In the genomic region with DNA sequence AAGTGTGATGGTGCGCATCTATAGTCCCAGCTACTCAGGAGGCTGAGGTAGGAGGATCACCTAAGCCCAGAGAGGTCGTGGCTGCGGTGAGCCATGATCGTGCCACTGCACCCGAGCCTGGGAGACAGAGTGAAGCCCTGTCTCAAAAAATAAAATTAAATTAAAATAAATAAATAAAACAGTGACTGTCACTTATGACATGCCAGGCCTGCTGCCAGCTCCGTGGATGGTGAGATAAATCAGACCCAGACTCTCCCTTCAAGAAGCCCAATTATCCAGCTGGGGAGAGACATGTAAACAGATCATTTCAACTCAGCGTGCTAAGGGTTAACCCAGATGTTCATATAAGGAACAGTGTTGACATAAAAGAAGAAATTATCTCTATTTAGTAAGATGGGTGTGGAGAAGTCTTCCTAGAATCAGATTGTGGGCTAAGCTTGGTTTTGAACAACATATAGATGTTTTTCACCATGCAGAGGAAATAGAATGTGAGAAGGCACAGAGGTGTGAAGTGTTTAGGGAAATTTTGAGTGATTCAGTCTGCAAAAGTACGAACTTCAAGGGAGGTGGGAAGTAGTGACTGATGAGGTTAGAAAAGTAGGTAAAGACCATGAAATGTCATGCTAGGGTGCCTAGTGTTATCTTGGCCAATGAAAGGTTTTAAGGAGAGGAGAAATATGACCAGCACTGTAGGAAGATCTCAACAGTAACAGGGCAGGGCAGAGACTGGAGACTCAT, we compare ENCODE assay signal across 13 cellular contexts. TPM values are rescaled to one million over a fixed set of nuclear protein-coding genes. Genes with fewer than 3 reads are reported as not detected.
DNase-seq lines count a peak whose midpoint lies in the region; ATAC-seq, FAIRE-seq and TF ChIP-seq lines count a peak whose summit lies in the region.
"Had no signal": no experiment of that assay in that cellular context is flagged by ENCODE, and none has a peak within 500 bp of the region (broad histone marks: within the 10 kb centered on the region; RNA-seq: fewer than 3 reads in every experiment).

No MANE protein-coding gene starts in this region.

- H2AFZ ChIP-seq in HepG2 (ENCODE audit: low read length), result no peak overlapping the region

- TF ChIP-seq RAD21 in HepG2 (CRISPR knock-in tag; IDR thresholded peaks at IDR 0.05), result no peak

- H3K4me2 ChIP-seq in HepG2 (ENCODE audit: low read depth, low read length), result no peak overlapping the region

- H3K4me1 ChIP-seq in HepG2 (ENCODE audit: insufficient read depth, low read length) (no peaks in the 10 kb centered on the region), ovary (ENCODE audit: insufficient read depth) (peaks cover 1% of the 10 kb centered on the region)
- H3K4me1 ChIP-seq: colonic mucosa, gastroesophageal sphincter had no signal

- in situ Hi-C loops in HepG2 (cut with HindIII; ENCODE audit: extremely low pct_ligation_motif_present, low pct_unique_long_range_greater_than_20kb), result no loop called here

- H3K9ac ChIP-seq in HepG2 (ENCODE audit: insufficient read depth, low read depth, low read length), result no peak overlapping the region

- FAIRE-seq in GM19239 (lab: Jason Lieb, UNC) (peak; percentile 33), HepG2 (lab: Jason Lieb, UNC) (no peak)

- WGBS in HepG2 (ENCODE audit: low lambda C conversion rate), result 98% methylated on average over 8 of the region's 8 CpGs
- whole genome bisulfite sequencing in ovary, 3 donors, result 80 to 88% (median 83%) methylated on average over 8 of the region's 8 CpGs

- intact Hi-C loops in HepG2 (cut with micrococcal nuclease; ENCODE audit: unreplicated experiment) (no loop called here), ovary (cut with DNase I) (no loop called here)

- peaks cover 55% of the 10 kb centered on the region for H3K4me1 Mint-ChIP-seq in activated T-cell treated with anti-CD3 and anti-CD28 coated beads, Interleukin-2, amount 50 U/mL, for 4 hours (ENCODE audit: low read depth)

- BruUV-seq in HepG2 (replicated peaks; lab: Mats Ljungman, UMichigan), result TSS peak; percentile 9

- peak; percentile 48 for DNase-seq in EH (ENCODE audit: low read depth)
- no peak for DNase-seq in GM19239 (ENCODE audit: insufficient read length, low spot score)
- no peak for DNase-seq in activated T-cell treated with anti-CD3 and anti-CD28 coated beads, Interleukin-2, amount 50 U/mL, for 4 hours
- no peak for DNase-seq in HepG2 (ENCODE audit: low spot score)
- no peak for DNase-seq in COR-L47 (lab: John Stamatoyannopoulos, UW)
- DNase-seq in ovary, result no peak
- no peak for DNase-seq in NCI-H345 (lab: John Stamatoyannopoulos, UW)
- DNase-seq: colonic mucosa, DMS153, right cardiac atrium had no signal

- no peak overlapping the region for H3K4me3 ChIP-seq in HepG2 (replicated peaks in 1 of 3; ENCODE audit: insufficient read depth in 1 of 3, low read depth in 2 of 3, low read length in 3 of 3)
- H3K4me3 ChIP-seq in ovary, result no peak overlapping the region
- H3K4me3 ChIP-seq: colonic mucosa, gastroesophageal sphincter, lung had no signal

- TF ChIP-seq POLR2A in HepG2 (IDR thresholded peaks at IDR 0.05; ENCODE audit: insufficient read depth in 1 of 2, low read depth in 2 of 2, low read length in 2 of 2) (no peak), ovary (IDR thresholded peaks at IDR 0.05) (no peak)

- POLR2A ChIA-PET in HepG2 (lab: Yijun Ruan, JAX), result no interaction called here

- H3K27ac ChIP-seq in HepG2 (ENCODE audit: extremely low read length, insufficient read depth, low read length) (no peak overlapping the region), ovary (no peak overlapping the region)
- H3K27ac ChIP-seq: colonic mucosa, gastroesophageal sphincter had no signal

- H3K36me3 Mint-ChIP-seq in activated T-cell treated with anti-CD3 and anti-CD28 coated beads, Interleukin-2, amount 50 U/mL, for 4 hours (ENCODE audit: insufficient read depth), result peaks cover 44% of the 10 kb centered on the region

- H3K9me3 ChIP-seq in HepG2 (ENCODE audit: low read length), result no peaks in the 10 kb centered on the region
- no peaks in the 10 kb centered on the region for H3K9me3 ChIP-seq in ovary
- H3K9me3 ChIP-seq: colonic mucosa, gastroesophageal sphincter had no signal

- no peak for TF ChIP-seq EP300 in HepG2 (IDR thresholded peaks at IDR 0.05; ENCODE audit: low read depth in 2 of 2, low read length in 2 of 2)
- no peak for TF ChIP-seq EP300 in HepG2 (CRISPR knock-in tag; IDR thresholded peaks at IDR 0.05; ENCODE audit: borderline replicate concordance)
- no peak for TF ChIP-seq EP300 in ovary (IDR thresholded peaks at IDR 0.05)

- peak; percentile 79 to 82 for ATAC-seq in activated T-cell treated with anti-CD3 and anti-CD28 coated beads, Interleukin-2, amount 50 U/mL, for 4 hours
- ATAC-seq in HepG2 (no peak), GM21717 (IDR thresholded peaks at IDR 0.05; ENCODE audit: unreplicated experiment) (no peak)
- ATAC-seq: gastroesophageal sphincter, right cardiac atrium had no signal

- peak overlapping the region; percentile 71 for H3K4me3 Mint-ChIP-seq in activated T-cell treated with anti-CD3 and anti-CD28 coated beads, Interleukin-2, amount 50 U/mL, for 4 hours

- no peaks in the 10 kb centered on the region for H3K79me2 ChIP-seq in HepG2 (ENCODE audit: insufficient read depth, low read length)

- H3K27me3 Mint-ChIP-seq in activated T-cell treated with anti-CD3 and anti-CD28 coated beads, Interleukin-2, amount 50 U/mL, for 4 hours (ENCODE audit: low read depth), result no peaks in the 10 kb centered on the region

- H3K27me3 ChIP-seq in HepG2 (ENCODE audit: control insufficient read depth in 1 of 2, insufficient read depth in 2 of 2, low read length in 2 of 2) (no peaks in the 10 kb centered on the region), ovary (no peaks in the 10 kb centered on the region)
- H3K27me3 ChIP-seq: colonic mucosa, gastroesophageal sphincter had no signal

- CTCF ChIA-PET in HepG2 (lab: Yijun Ruan, JAX; ENCODE audit: low intra/inter-chr PET ratio, low total read pairs), result no interaction called here

- TF ChIP-seq CTCF in HepG2 (CRISPR knock-in tag; IDR thresholded peaks at IDR 0.05), result no peak
- no peak for TF ChIP-seq CTCF in ovary (IDR thresholded peaks at IDR 0.05)

- H3K36me3 ChIP-seq in HepG2 (replicated peaks in 1 of 2; ENCODE audit: control insufficient read depth in 1 of 2, insufficient read depth in 2 of 2, low read length in 2 of 2) (peaks cover 5 to 56% of the 10 kb centered on the region in 2 experiments; a peak in 4 of 5 replicates), ovary (no peaks in the 10 kb centered on the region)
- H3K36me3 ChIP-seq: colonic mucosa had no signal

- peaks cover 4% of the 10 kb centered on the region for H3K9me3 Mint-ChIP-seq in activated T-cell treated with anti-CD3 and anti-CD28 coated beads, Interleukin-2, amount 50 U/mL, for 4 hours

- no peaks in the 10 kb centered on the region for H4K20me1 ChIP-seq in HepG2 (ENCODE audit: insufficient read depth, low read length)

RNA-seq across cellular contexts. Expression of gene YARS1, which starts 18.3 kb away (rescaled TPM):
- total RNA-seq in activated T-cell treated with anti-CD3 and anti-CD28 coated beads, Interleukin-2, amount 50 U/mL, for 4 hours, result 100 to 1,000 TPM; 243 to 304 (median 264) TPM
- 102 and 113 TPM in 2 replicates for total RNA-seq in HepG2 (2016; rRNA removed; fragmentation: Illumina TruSeq; extraction: Trizol)
- 36.6 and 40.5 TPM in 2 replicates for total RNA-seq in HepG2 (2016; cell fraction: cytosol; rRNA removed; fragmentation: Illumina TruSeq; extraction: Trizol; ENCODE audit: low read depth)
- total RNA-seq in HepG2 (2016; cell fraction: insoluble cytoplasmic fraction; rRNA removed; fragmentation: Illumina TruSeq; extraction: Trizol), result 96.0 and 117 TPM in 2 replicates
- 43.4 and 44.4 TPM in 2 replicates for total RNA-seq in HepG2 (2016; cell fraction: membrane; rRNA removed; fragmentation: Illumina TruSeq; extraction: Trizol)
- total RNA-seq in HepG2 (2016; cell fraction: nucleus; rRNA removed; fragmentation: Illumina TruSeq; extraction: Trizol), result 70.7 and 78.7 TPM in 2 replicates
- 50.1 and 52.2 TPM in 2 replicates for polyA plus RNA-seq in HepG2 (2011; rRNA removed)
- 32.2 and 38.5 TPM in 2 replicates for polyA plus RNA-seq in HepG2 (2011; cell fraction: cytosol; rRNA removed)
- polyA plus RNA-seq in HepG2 (2011; cell fraction: nucleus; rRNA removed), result 91.6 and 121 TPM in 2 replicates
- 124 and 158 TPM in 2 replicates for polyA plus RNA-seq in HepG2 (2012)
- 11.8 and 14.3 TPM in 2 replicates for polyA plus RNA-seq in HepG2 (2016; cell fraction: cytosol; fragmentation: Illumina TruSeq; extraction: Trizol; ENCODE audit: low read depth)
- 83.4 and 91.9 TPM in 2 replicates for polyA plus RNA-seq in HepG2 (2016; cell fraction: insoluble cytoplasmic fraction; fragmentation: Illumina TruSeq; extraction: Trizol; ENCODE audit: low read depth)
- 20.7 and 20.8 TPM in 2 replicates for polyA plus RNA-seq in HepG2 (2016; cell fraction: membrane; fragmentation: Illumina TruSeq; extraction: Trizol; ENCODE audit: low read depth)
- 117 TPM in 2 replicates for polyA plus RNA-seq in HepG2 (2016; cell fraction: nucleus; fragmentation: Illumina TruSeq; extraction: Trizol; ENCODE audit: insufficient read depth, low read depth)
- polyA minus RNA-seq in HepG2 (2011; rRNA and poly(A)+ RNA removed; ENCODE audit: low replicate concordance), result 68.0 and 103 TPM in 2 replicates
- polyA minus RNA-seq in HepG2 (2011; cell fraction: cytosol; rRNA and poly(A)+ RNA removed), result 43.2 and 68.7 TPM in 2 replicates
- 63.1 and 101 TPM in 2 replicates for polyA minus RNA-seq in HepG2 (2011; cell fraction: nucleus; rRNA and poly(A)+ RNA removed)
- 100 to 1,000 TPM in 1 of 7 donors, 10 to 100 TPM in 6; 19.8 to 272 (median 46.2) TPM for total RNA-seq in ovary
- 10 to 100 TPM; 23.6 to 95.2 TPM for polyA plus RNA-seq in ovary

RNA-seq across cellular contexts. Expression of gene S100PBP, which starts 18.6 kb away (rescaled TPM):
- 10 to 100 TPM; 14.9 to 19.6 (median 15.8) TPM for total RNA-seq in activated T-cell treated with anti-CD3 and anti-CD28 coated beads, Interleukin-2, amount 50 U/mL, for 4 hours
- total RNA-seq in HepG2 (2016; rRNA removed; fragmentation: Illumina TruSeq; extraction: Trizol) (26.1 and 28.4 TPM in 2 replicates), ovary (10 to 100 TPM; 24.8 to 64.2 (median 42.6) TPM)
- total RNA-seq in HepG2 (2016; cell fraction: cytosol; rRNA removed; fragmentation: Illumina TruSeq; extraction: Trizol; ENCODE audit: low read depth), result 18.1 and 18.8 TPM in 2 replicates
- total RNA-seq in HepG2 (2016; cell fraction: insoluble cytoplasmic fraction; rRNA removed; fragmentation: Illumina TruSeq; extraction: Trizol), result 24.5 and 27.7 TPM in 2 replicates
- total RNA-seq in HepG2 (2016; cell fraction: membrane; rRNA removed; fragmentation: Illumina TruSeq; extraction: Trizol), result 22.6 and 25.5 TPM in 2 replicates
- total RNA-seq in HepG2 (2016; cell fraction: nucleus; rRNA removed; fragmentation: Illumina TruSeq; extraction: Trizol), result 24.5 and 34.9 TPM in 2 replicates
- polyA plus RNA-seq in HepG2 (2011; rRNA removed) (17.9 and 20.4 TPM in 2 replicates), ovary (10 to 100 TPM; 18.1 to 47.0 TPM)
- polyA plus RNA-seq in HepG2 (2011; cell fraction: cytosol; rRNA removed), result 6.8 and 11.2 TPM in 2 replicates
- 18.2 and 22.4 TPM in 2 replicates for polyA plus RNA-seq in HepG2 (2011; cell fraction: nucleus; rRNA removed)
- 10.8 and 13.1 TPM in 2 replicates for polyA plus RNA-seq in HepG2 (2012)
- polyA plus RNA-seq in HepG2 (2016; cell fraction: cytosol; fragmentation: Illumina TruSeq; extraction: Trizol; ENCODE audit: low read depth), result 4.2 and 4.7 TPM in 2 replicates
- polyA plus RNA-seq in HepG2 (2016; cell fraction: insoluble cytoplasmic fraction; fragmentation: Illumina TruSeq; extraction: Trizol; ENCODE audit: low read depth), result 19.5 and 20.9 TPM in 2 replicates
- 5.3 and 5.6 TPM in 2 replicates for polyA plus RNA-seq in HepG2 (2016; cell fraction: membrane; fragmentation: Illumina TruSeq; extraction: Trizol; ENCODE audit: low read depth)
- polyA plus RNA-seq in HepG2 (2016; cell fraction: nucleus; fragmentation: Illumina TruSeq; extraction: Trizol; ENCODE audit: insufficient read depth, low read depth), result 49.7 and 53.4 TPM in 2 replicates
- polyA minus RNA-seq in HepG2 (2011; rRNA and poly(A)+ RNA removed; ENCODE audit: low replicate concordance), result 20.9 and 25.1 TPM in 2 replicates
- 9.6 and 12.2 TPM in 2 replicates for polyA minus RNA-seq in HepG2 (2011; cell fraction: cytosol; rRNA and poly(A)+ RNA removed)
- 44.3 and 47.9 TPM in 2 replicates for polyA minus RNA-seq in HepG2 (2011; cell fraction: nucleus; rRNA and poly(A)+ RNA removed)

Comparison
In these comparisons a context has a peak if more than half of its experiments do, and no peak if none do; other contexts are left out.
1. ATAC-seq: peak in activated T-cell treated with anti-CD3 and anti-CD28 coated beads, Interleukin-2, amount 50 U/mL, for 4 hours (2 of 2); none in HepG2 (single experiment) and GM21717 (single experiment).